ENCODE assay signal across 12 cellular contexts in genomic region chr17:8911205-8911604, GRCh38. TPM values are rescaled to one million over a fixed set of nuclear protein-coding genes. Genes with fewer than 3 reads are reported as not detected.
"Had no signal": no experiment of that assay in that cellular context is flagged by ENCODE, and none has a peak within 500 bp of the region (broad histone marks: within the 10 kb centered on the region; RNA-seq: fewer than 3 reads in every experiment).

No MANE protein-coding gene starts in this region.

- H3K27me3 Mint-ChIP-seq: activated CD4-positive, alpha-beta T cell treated with anti-CD3 and anti-CD28 coated beads for 36 hours; activated CD8-positive, alpha-beta T cell treated with anti-CD3 and anti-CD28 coated beads for 36 hours; activated naive CD8-positive, alpha-beta T cell had no signal

- H3K27ac Mint-ChIP-seq: activated CD4-positive, alpha-beta T cell treated with anti-CD3 and anti-CD28 coated beads for 36 hours; activated CD8-positive, alpha-beta T cell treated with anti-CD3 and anti-CD28 coated beads for 36 hours had no signal

- H3K4me3 Mint-ChIP-seq: activated CD4-positive, alpha-beta T cell treated with anti-CD3 and anti-CD28 coated beads for 36 hours; activated CD8-positive, alpha-beta T cell treated with anti-CD3 and anti-CD28 coated beads for 36 hours; activated naive CD8-positive, alpha-beta T cell; neural crest cell had no signal

- DNase-seq: activated CD4-positive, alpha-beta T cell treated with anti-CD3 and anti-CD28 coated beads for 36 hours; activated CD8-positive, alpha-beta T cell treated with anti-CD3 and anti-CD28 coated beads for 36 hours; foreskin melanocyte; heart left ventricle; left ventricle myocardium inferior; mesenchymal stem cell; pancreas; SW 1271; tibial artery had no signal

- H3K4me1 Mint-ChIP-seq: neural crest cell had no signal

- H3K9me3 Mint-ChIP-seq: activated CD8-positive, alpha-beta T cell treated with anti-CD3 and anti-CD28 coated beads for 36 hours; neural crest cell had no signal

- ATAC-seq: activated CD4-positive, alpha-beta T cell treated with anti-CD3 and anti-CD28 coated beads for 36 hours; activated CD8-positive, alpha-beta T cell treated with anti-CD3 and anti-CD28 coated beads for 36 hours; heart left ventricle; pancreas had no signal

RNA-seq across cellular contexts. Expression of gene PIK3R6, which starts 43.7 kb away (rescaled TPM):
- total RNA-seq: neural crest cell, renal cortical epithelial cell had no signal

RNA-seq across cellular contexts. Expression of gene PIK3R5, which starts 54.3 kb away (rescaled TPM):
- total RNA-seq: renal cortical epithelial cell had no signal
